Comparison of ENCODE assay signal across 8 cellular contexts in the genomic region with DNA sequence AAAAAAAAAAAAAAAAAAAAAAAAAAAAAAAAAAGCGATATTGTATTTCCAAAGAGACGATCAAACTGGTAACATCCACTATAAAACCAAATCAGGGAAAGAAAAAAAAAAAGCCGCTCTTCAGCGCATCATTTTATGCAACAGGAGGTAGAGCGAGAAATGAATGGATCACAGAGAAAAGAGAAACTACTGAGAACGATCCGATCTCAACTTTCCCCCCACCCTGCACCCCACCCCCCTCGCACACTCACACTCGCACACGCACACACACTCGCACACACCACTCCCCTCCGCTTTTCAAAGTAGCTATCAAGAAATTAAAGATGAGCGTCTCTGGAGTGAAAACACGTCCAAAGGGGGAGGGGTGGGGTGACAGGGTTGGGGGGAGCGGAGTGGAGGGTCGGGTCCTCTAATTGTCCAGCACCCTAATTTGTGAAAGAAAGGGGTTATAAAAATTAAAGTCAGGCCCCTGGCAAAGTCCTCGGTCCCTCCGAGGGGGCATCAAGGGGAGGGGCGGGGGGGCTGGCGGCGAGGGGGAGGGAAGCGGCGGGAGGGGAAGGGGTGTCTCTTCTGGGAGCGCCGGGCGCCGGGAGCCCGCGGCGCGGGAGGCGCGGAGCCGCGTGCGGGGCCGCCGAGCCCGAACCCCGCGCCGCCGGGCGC. TPM values are rescaled to one million over a fixed set of nuclear protein-coding genes. Genes with fewer than 3 reads are reported as not detected.
DNase-seq lines count a peak whose midpoint lies in the region; ATAC-seq, FAIRE-seq and TF ChIP-seq lines count a peak whose summit lies in the region.

No MANE protein-coding gene starts in this region.

- SMC1A ChIA-PET in GM12878 (lab: Charles Lee; ENCODE audit: uncharacterized antibody, unreplicated experiment): no interaction called here

- FAIRE-seq in GM12878 (lab: Jason Lieb, UNC) (no peak), GM12892 (lab: Jason Lieb, UNC) (no peak)

- in situ Hi-C loops in GM12878 (cut with MboI): no loop called here

- H3K9ac ChIP-seq in GM12878 (ENCODE audit: control insufficient read depth, insufficient read depth, low read length) (no peak overlapping the region), iPS-18a (ENCODE audit: low read length) (peak overlapping the region; percentile 67), skeletal muscle satellite cell (ENCODE audit: low read depth, low read length) (peak overlapping the region; percentile 82)

- TF ChIP-seq RAD21 in GM12878 (IDR thresholded peaks at IDR 0.05; ENCODE audit: insufficient read depth, low read depth, low read length): no peak

- H3K4me3 Mint-ChIP-seq in activated CD4-positive, alpha-beta T cell treated with anti-CD3 and anti-CD28 coated beads for 36 hours: peak overlapping the region; percentile 75

- peak overlapping the region; percentile 69 for H3K27ac Mint-ChIP-seq in activated CD4-positive, alpha-beta T cell treated with anti-CD3 and anti-CD28 coated beads for 36 hours

- TF ChIP-seq POLR2A in GM12878 (IDR thresholded peaks at IDR 0.05; ENCODE audit: low read depth, low read length) (no peak), GM12892 (IDR thresholded peaks at IDR 0.05; ENCODE audit: low read depth, low read length) (no peak)

- H3K27ac ChIP-seq in GM12878 (ENCODE audit: control insufficient read depth, insufficient read depth) (no peak overlapping the region), iPS-18a (ENCODE audit: low read length) (peak overlapping the region; percentile 25)

- no peaks in the 10 kb centered on the region for H3K36me3 Mint-ChIP-seq in activated CD4-positive, alpha-beta T cell treated with anti-CD3 and anti-CD28 coated beads for 36 hours (ENCODE audit: low read depth)

- intact Hi-C loops in activated CD4-positive, alpha-beta T cell treated with anti-CD3 and anti-CD28 coated beads for 36 hours (cut with DNase I, micrococcal nuclease): loop anchor here (5.0 to 10.0 kb wide), 5 partner anchors 100 to 1847 kb away; a partner anchor contains a TSS
- intact Hi-C loops in GM12878 (cut with micrococcal nuclease; ENCODE audit: unreplicated experiment): loop anchor here (10.0 kb wide), 1 partner anchor 173 kb away; no protein-coding TSS in a partner anchor

- no peaks in the 10 kb centered on the region for H3K4me1 ChIP-seq in GM12878 (ENCODE audit: control insufficient read depth, insufficient read depth, low read length)
- peaks cover 45% of the 10 kb centered on the region for H3K4me1 ChIP-seq in iPS-18a (ENCODE audit: control insufficient read depth, low read depth, low read length)
- peaks cover 14% of the 10 kb centered on the region for H3K4me1 ChIP-seq in skeletal muscle satellite cell (ENCODE audit: control insufficient read depth, insufficient read depth, low read length)

- peak; percentile 28 for ATAC-seq in activated CD4-positive, alpha-beta T cell treated with anti-CD3 and anti-CD28 coated beads for 36 hours
- ATAC-seq in GM12878 (no peak), HG03108 (IDR thresholded peaks at IDR 0.05; ENCODE audit: unreplicated experiment) (no peak)

- no peak for TF ChIP-seq EP300 in GM12878 (IDR thresholded peaks at IDR 0.05; ENCODE audit: borderline replicate concordance in 1 of 2, control insufficient read depth in 1 of 2, low read depth in 2 of 2, low read length in 2 of 2)

- H3K27me3 ChIP-seq in GM12878 (replicated peaks in 1 of 2; ENCODE audit: control insufficient read depth in 2 of 2, insufficient read depth in 2 of 2, low read length in 1 of 2) (peaks cover 0 to 7% of the 10 kb centered on the region in 2 experiments; a peak in 3 of 4 replicates), iPS-18a (ENCODE audit: control insufficient read depth, insufficient read depth, low read length) (no peaks in the 10 kb centered on the region), skeletal muscle satellite cell (ENCODE audit: control insufficient read depth, insufficient read depth, low read length) (no peaks in the 10 kb centered on the region)

- H3K4me2 ChIP-seq in GM12878 (ENCODE audit: control insufficient read depth, insufficient read depth): no peak overlapping the region
- H3K4me2 ChIP-seq in skeletal muscle satellite cell (ENCODE audit: low read length): peak overlapping the region; percentile 87

- peak; percentile 31 for DNase-seq in activated CD4-positive, alpha-beta T cell treated with anti-CD3 and anti-CD28 coated beads for 36 hours
- DNase-seq in activated CD4-positive, alpha-beta T cell treated with anti-CD3 and anti-CD28 coated beads for 4 hours: no peak
- DNase-seq in NCI-H510A treated with DMSO at 0.1 percent for 48 hours (lab: John Stamatoyannopoulos, UW): peak; percentile 21
- no peak for DNase-seq in GM12878 (ENCODE audit: low read depth, low spot score)
- DNase-seq in GM12892 (ENCODE audit: insufficient read length): no peak

- H3K9me3 ChIP-seq in GM12878 (replicated peaks; ENCODE audit: control insufficient read depth, insufficient read depth, low read length) (peaks cover 5% of the 10 kb centered on the region; the same call in 2 of the 3 replicates), iPS-18a (ENCODE audit: control insufficient read depth, low read depth, low read length) (no peaks in the 10 kb centered on the region), skeletal muscle satellite cell (replicated peaks; ENCODE audit: low read length) (no peaks in the 10 kb centered on the region)

- no peaks in the 10 kb centered on the region for H3K9me3 Mint-ChIP-seq in activated CD4-positive, alpha-beta T cell treated with anti-CD3 and anti-CD28 coated beads for 36 hours (ENCODE audit: low read depth)

- H3K36me3 ChIP-seq in GM12878 (ENCODE audit: control insufficient read depth in 2 of 2, insufficient read depth in 2 of 2, low read length in 1 of 2): no peaks in the 10 kb centered on the region
- peaks cover 20% of the 10 kb centered on the region for H3K36me3 ChIP-seq in iPS-18a (ENCODE audit: control insufficient read depth, low read depth, low read length)
- peaks cover under 1% of the 10 kb centered on the region for H3K36me3 ChIP-seq in skeletal muscle satellite cell (ENCODE audit: insufficient read depth, low read length)

- CTCF ChIA-PET in activated CD4-positive, alpha-beta T cell treated with anti-CD3 and anti-CD28 coated beads for 36 hours (lab: Charles Lee): no interaction called here
- CTCF ChIA-PET in GM12878 (lab: Yijun Ruan, JAX): interaction anchor here (0.6 kb wide), 1 partner anchor 35 kb away, joined by 3 read pairs; no protein-coding TSS in a partner anchor

- H3K79me2 ChIP-seq in GM12878 (ENCODE audit: control insufficient read depth, insufficient read depth, low read length): no peaks in the 10 kb centered on the region

- no peak overlapping the region for H2AFZ ChIP-seq in GM12878 (ENCODE audit: control insufficient read depth, low read depth, low read length)

- peaks cover 30% of the 10 kb centered on the region for H3K4me1 Mint-ChIP-seq in activated CD4-positive, alpha-beta T cell treated with anti-CD3 and anti-CD28 coated beads for 36 hours

- BruUV-seq in GM12878 (replicated peaks; lab: Mats Ljungman, UMichigan): no TSS peak

- POLR2A ChIA-PET in activated CD4-positive, alpha-beta T cell treated with anti-CD3 and anti-CD28 coated beads for 36 hours (lab: Charles Lee): no interaction called here
- POLR2A ChIA-PET in GM12878 (lab: Charles Lee): no interaction called here

- H4K20me1 ChIP-seq in GM12878 (ENCODE audit: control insufficient read depth, insufficient read depth): no peaks in the 10 kb centered on the region

- H3K4me3 ChIP-seq in GM12878 (peak overlapping the region; percentile 57; the same call in 1 of the 2 replicates), iPS-18a (ENCODE audit: low read length) (peak overlapping the region; percentile 89), skeletal muscle satellite cell (ENCODE audit: low read length) (peak overlapping the region; percentile 75)

- RAD21 ChIA-PET in GM12878 (lab: Charles Lee; ENCODE audit: unreplicated experiment): no interaction called here

- 2% methylated on average over 18 of the region's 44 CpGs for WGBS in GM12878 (ENCODE audit: insufficient coverage, insufficient replicate concordance, low lambda C conversion rate, missing lambda C conversion rate)

- TF ChIP-seq CTCF in GM12878 (IDR thresholded peaks at IDR 0.05 in 2 of 3, conservative IDR thresholded peaks at IDR 0.05 in 1 of 3; ENCODE audit: control insufficient read depth in 2 of 3, extremely low read depth in 1 of 3, insufficient read depth in 1 of 3, low read depth in 3 of 3, low read length in 3 of 3): no peak

- H3K27me3 Mint-ChIP-seq in activated CD4-positive, alpha-beta T cell treated with anti-CD3 and anti-CD28 coated beads for 36 hours: peaks cover 29% of the 10 kb centered on the region

TF ChIP-seq in GM12878, 131 proteins besides CTCF, POLR2A, EP300 and RAD21:
- no peak for TF ChIP-seq BMI1 (IDR thresholded peaks at IDR 0.05; ENCODE audit: borderline replicate concordance)
- TF ChIP-seq TCF12 (IDR thresholded peaks at IDR 0.05; ENCODE audit: low read depth, low read length): no peak
- TF ChIP-seq PAX5 (IDR thresholded peaks at IDR 0.05; ENCODE audit: borderline replicate concordance, low read depth, low read length): no peak

RNA-seq across cellular contexts. Expression of a gene that starts 0.5 kb away (rescaled TPM):
- total RNA-seq in activated CD4-positive, alpha-beta T cell treated with anti-CD3 and anti-CD28 coated beads for 36 hours: 1 to 10 TPM in 1 of 2 experiments, under 1 TPM in 1; 0.69 to 1.9 TPM
- 459 and 490 TPM in 2 replicates for total RNA-seq in GM12878 (2013; cell fraction: nucleolus; rRNA removed)
- total RNA-seq in GM12878 (2014; rRNA removed): 46.2 and 46.8 TPM in 2 replicates
- 42.8 and 43.1 TPM in 2 replicates for total RNA-seq in GM12878 (2014; rRNA removed; fragmentation: Illumina TruSeq; extraction: Trizol)
- 33.6 and 33.8 TPM in 2 replicates for total RNA-seq in GM12878 (2021)
- 38.5 TPM for polyA plus RNA-seq in GM12878 (2011; ENCODE audit: low read depth)
- 83.0 and 94.0 TPM in 2 replicates for polyA plus RNA-seq in GM12878 (2011; rRNA removed)
- 57.3 and 71.8 TPM in 2 replicates for polyA plus RNA-seq in GM12878 (2011; cell fraction: cytosol; rRNA removed)
- 110 and 118 TPM in 2 replicates for polyA plus RNA-seq in GM12878 (2011; cell fraction: nucleus; rRNA removed)
- polyA plus RNA-seq in GM12878 (2012): 29.0 and 31.4 TPM in 2 replicates
- polyA plus RNA-seq in GM12878 (2014; fragmentation: Illumina TruSeq; extraction: Trizol): 25.0 and 28.1 TPM in 2 replicates
- polyA plus RNA-seq in GM12878 (2014; fragmentation: Nextera tagmentation; extraction: Ambion mirVana): 10 to 100 TPM; 15.2 to 43.6 TPM
- 22.6 and 27.1 TPM in 2 replicates for polyA plus RNA-seq in GM12878 (2014; rRNA removed)
- polyA plus RNA-seq in GM12878 (2016; fragmentation: Nextera tagmentation; extraction: Ambion mirVana): 10 to 100 TPM; 26.7 to 29.2 TPM
- 329 and 330 TPM in 2 replicates for polyA minus RNA-seq in GM12878 (2011; rRNA and poly(A)+ RNA removed)
- 57.5 and 74.6 TPM in 2 replicates for polyA minus RNA-seq in GM12878 (2011; cell fraction: cytosol; rRNA and poly(A)+ RNA removed)
- 271 and 354 TPM in 2 replicates for polyA minus RNA-seq in GM12878 (2011; cell fraction: nucleus; rRNA and poly(A)+ RNA removed)
- total RNA-seq in skeletal muscle satellite cell (2012; rRNA removed): 28.4 and 29.1 TPM in 2 replicates
- 53.7 TPM for polyA plus RNA-seq in GM12892 (2012; ENCODE audit: missing spikeins)

Comparison
In these comparisons a context has a peak if more than half of its experiments do, and no peak if none do; other contexts are left out.
1. DNase-seq: peak in activated CD4-positive, alpha-beta T cell treated with anti-CD3 and anti-CD28 coated beads for 36 hours (single experiment) and NCI-H510A treated with DMSO at 0.1 percent for 48 hours (single experiment); none in activated CD4-positive, alpha-beta T cell treated with anti-CD3 and anti-CD28 coated beads for 4 hours (0 of 2), GM12878 (single experiment) and GM12892 (single experiment).
2. RNA of a gene that starts 0.5 kb away (total RNA-seq): 33.6 to 490 TPM in GM12878; 0.69 to 1.9 TPM in activated CD4-positive, alpha-beta T cell treated with anti-CD3 and anti-CD28 coated beads for 36 hours; every median in the first group is over 10 times any median in the second.
3. Peak in every context shown above with its lines, with median percentiles within 50 percentile points of each other: H3K4me3 ChIP-seq.